ENCODE assay signal across 8 cellular contexts in genomic region chrX:103686199-103687072, GRCh38. TPM values are rescaled to one million over a fixed set of nuclear protein-coding genes. Genes with fewer than 3 reads are reported as not detected.
DNase-seq lines count a peak whose midpoint lies in the region; ATAC-seq and TF ChIP-seq lines count a peak whose summit lies in the region.

MORF4L2 (minus strand) TSS chrX:103686699; CDS start chrX:103677027, 9,672 bp downstream.

- CTCF ChIA-PET in BJ (lab: Yijun Ruan, JAX): interaction anchor here (0.6 to 1.3 kb wide), 3 partner anchors 26 to 365 kb away, joined by 3 read pairs; partner anchors contain the start of gene PLP1

- POLR2A ChIA-PET in BJ (lab: Charles Lee): interaction anchor here (0.7 to 1.3 kb wide), 6 partner anchors 137 to 260 kb away, joined by 6 to 21 read pairs (median 8); no protein-coding TSS in a partner anchor

- peak within 1 kb of the TSS; percentile 88 to 96 for H3K27ac ChIP-seq in coronary artery

- TF ChIP-seq CTCF in BJ (IDR thresholded peaks at IDR 0.05; ENCODE audit: insufficient read depth, low read depth, low read length) (no peak), coronary artery (IDR thresholded peaks at IDR 0.05) (no peak)

- intact Hi-C loops in left colon (cut with DNase I, micrococcal nuclease): no loop called here

- H3K27me3 ChIP-seq in BJ (ENCODE audit: control insufficient read depth, insufficient read depth, low read length): no peaks in the 10 kb centered on the region

- peak; percentile 98 for DNase-seq in BJ (ENCODE audit: low read depth)
- peak; percentile 23 for DNase-seq in GM19240 (ENCODE audit: insufficient read length, low spot score)
- peak; percentile 96 to 99 for DNase-seq in NCI-H526 (lab: John Stamatoyannopoulos, UW)
- peak; percentile 89 for DNase-seq in activated CD4-positive, alpha-beta T cell treated with anti-CD3 and anti-CD28 coated beads for 48 hours
- DNase-seq in coronary artery (ENCODE audit: low spot score): peak; percentile 96
- DNase-seq in left colon: peak; percentile 86 to 96
- DNase-seq in stimulated activated CD4-positive, alpha-beta T cell treated with anti-CD3 and anti-CD28 coated beads, Interleukin-2, amount 100 ng/mL, for 4 hours (ENCODE audit: low read depth): peak; percentile 85

- ATAC-seq in HG03460 (IDR thresholded peaks at IDR 0.05; ENCODE audit: unreplicated experiment) (peak; percentile 91), left colon (peak; percentile 86)

- H3K36me3 ChIP-seq in BJ (ENCODE audit: control insufficient read depth, insufficient read depth, low read length): no peaks in the 10 kb centered on the region; the same call in 1 of the 2 replicates

- H3K4me3 ChIP-seq in BJ (ENCODE audit: low read depth, low read length): peak within 1 kb of the TSS; percentile 71
- peak within 1 kb of the TSS; percentile 74 for H3K4me3 ChIP-seq in coronary artery

RNA-seq across cellular contexts. Expression of gene MORF4L2, which starts in this region (rescaled TPM):
- polyA plus RNA-seq in BJ (2011; rRNA removed): 479 and 701 TPM in 2 replicates
- 139 and 192 TPM in 2 replicates for polyA minus RNA-seq in BJ (2011; rRNA and poly(A)+ RNA removed)
- 100 to 1,000 TPM; 168 to 172 TPM for total RNA-seq in left colon

Comparison
In these comparisons a context has a peak if more than half of its experiments do, and no peak if none do; other contexts are left out.
1. Peak in every context shown above with its lines: DNase-seq, ATAC-seq, H3K4me3 ChIP-seq and H3K27ac ChIP-seq.
2. DNase-seq: peak in every context shown above with its lines; median percentile 98 in BJ; 98 in NCI-H526; 96 in coronary artery; 91 in left colon; 89 in activated CD4-positive, alpha-beta T cell treated with anti-CD3 and anti-CD28 coated beads for 48 hours; 85 in stimulated activated CD4-positive, alpha-beta T cell treated with anti-CD3 and anti-CD28 coated beads, Interleukin-2, amount 100 ng/mL, for 4 hours; 23 in GM19240.